Comparison of ENCODE assay signal across 13 cellular contexts in the genomic region with DNA sequence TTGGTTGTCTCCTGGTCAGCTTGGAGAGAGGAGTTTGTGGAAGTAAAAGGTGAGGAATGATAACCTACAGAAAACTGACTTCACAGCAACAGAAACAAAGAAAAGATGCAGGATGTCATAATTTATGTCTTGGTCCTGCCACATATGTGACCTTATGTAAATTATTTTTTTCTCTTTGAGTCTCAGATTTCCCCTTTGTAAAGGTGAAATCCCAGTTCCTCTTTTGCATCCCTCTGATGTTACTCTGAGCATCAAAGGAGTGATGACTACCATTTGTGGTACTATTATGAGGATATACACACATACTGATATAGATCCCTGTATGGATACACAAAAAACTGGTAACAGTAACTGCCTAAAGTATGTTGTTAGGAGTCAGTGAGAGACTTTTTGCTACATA. TPM values are rescaled to one million over a fixed set of nuclear protein-coding genes. Genes with fewer than 3 reads are reported as not detected.
DNase-seq lines count a peak whose midpoint lies in the region; ATAC-seq and TF ChIP-seq lines count a peak whose summit lies in the region.
"Had no signal": no experiment of that assay in that cellular context is flagged by ENCODE, and none has a peak within 500 bp of the region (broad histone marks: within the 10 kb centered on the region; RNA-seq: fewer than 3 reads in every experiment).

No MANE protein-coding gene starts in this region.

- no peak for TF ChIP-seq POLR2A in heart left ventricle (IDR thresholded peaks at IDR 0.05)

- peaks cover 15% of the 10 kb centered on the region for H3K36me3 Mint-ChIP-seq in activated T-cell treated with anti-CD3 and anti-CD28 coated beads, Interleukin-2, amount 50 U/mL, for 4 hours (ENCODE audit: insufficient read depth)

- no peak overlapping the region for H3K27ac ChIP-seq in heart left ventricle

- peaks cover 39% of the 10 kb centered on the region for H3K4me1 Mint-ChIP-seq in activated T-cell treated with anti-CD3 and anti-CD28 coated beads, Interleukin-2, amount 50 U/mL, for 4 hours (ENCODE audit: low read depth)

- H3K27me3 Mint-ChIP-seq in activated T-cell treated with anti-CD3 and anti-CD28 coated beads, Interleukin-2, amount 50 U/mL, for 4 hours (ENCODE audit: low read depth) = no peaks in the 10 kb centered on the region

- peaks cover 0 to 21% (median 14%) of the 10 kb centered on the region in 9 donors for H3K36me3 ChIP-seq in heart left ventricle

- no peak overlapping the region for H3K4me3 ChIP-seq in heart left ventricle

- TF ChIP-seq CTCF in heart left ventricle (IDR thresholded peaks at IDR 0.05) = no peak

- intact Hi-C loops in heart left ventricle (cut with DNase I) = loop anchor here in 1 of 10 donors (10.0 kb wide), 1 partner anchor 585 kb away; a partner anchor contains a TSS

- H3K4me1 ChIP-seq in heart left ventricle = peaks cover 0 to 10% (median 5%) of the 10 kb centered on the region in 12 donors

- no peak for DNase-seq in activated T-cell treated with anti-CD3 and anti-CD28 coated beads, Interleukin-2, amount 50 U/mL, for 4 hours
- DNase-seq in activated T-cell treated with anti-CD3 and anti-CD28 coated beads, Interleukin-2, amount 50 U/mL, for 1 hour = no peak
- DNase-seq in stimulated activated naive CD8-positive, alpha-beta T cell treated with anti-CD3 and anti-CD28 coated beads, Interleukin-15, Interleukin-2, amounts not matched to agents 100 U/mL and 50 U/mL, for 24 hours = no peak
- DNase-seq in NCI-H1436 (lab: John Stamatoyannopoulos, UW) (no peak), heart left ventricle (no peak), DMS 273 treated with DMSO at 0.1 percent for 48 hours (lab: John Stamatoyannopoulos, UW) (no peak)
- DNase-seq: aorta, kidney, NCI-H82 had no signal

- H3K9me3 Mint-ChIP-seq in activated T-cell treated with anti-CD3 and anti-CD28 coated beads, Interleukin-2, amount 50 U/mL, for 4 hours = no peaks in the 10 kb centered on the region

- ATAC-seq in activated T-cell treated with anti-CD3 and anti-CD28 coated beads, Interleukin-2, amount 50 U/mL, for 4 hours = peak; percentile 50 to 51
- ATAC-seq in GM21717 (IDR thresholded peaks at IDR 0.05; ENCODE audit: unreplicated experiment) (peak; percentile 78), HG03342 (IDR thresholded peaks at IDR 0.05; ENCODE audit: unreplicated experiment) (peak; percentile 75), heart left ventricle (no peak)
- ATAC-seq in stimulated activated naive CD8-positive, alpha-beta T cell treated with anti-CD3 and anti-CD28 coated beads, Interleukin-15, Interleukin-2, amounts not matched to agents 100 U/mL and 50 U/mL, for 24 hours = peak; percentile 68

- H3K9me3 ChIP-seq in heart left ventricle = peaks cover 0 to 3% (median 0%) of the 10 kb centered on the region in 12 donors

- no peak overlapping the region for H3K4me3 Mint-ChIP-seq in activated T-cell treated with anti-CD3 and anti-CD28 coated beads, Interleukin-2, amount 50 U/mL, for 4 hours

- H3K27me3 ChIP-seq in heart left ventricle = no peaks in the 10 kb centered on the region

RNA-seq across cellular contexts. Expression of a gene that starts 1.4 kb away (rescaled TPM):
- 10 to 100 TPM; 28.3 to 34.3 (median 31.5) TPM for total RNA-seq in activated T-cell treated with anti-CD3 and anti-CD28 coated beads, Interleukin-2, amount 50 U/mL, for 4 hours
- total RNA-seq in heart left ventricle = 1 to 10 TPM; 3.7 to 8.5 (median 5.0) TPM
- 1 to 10 TPM; 5.4 to 7.5 TPM for polyA plus RNA-seq in heart left ventricle

RNA-seq across cellular contexts. Expression of a gene that starts 13.7 kb away (rescaled TPM):
- total RNA-seq in activated T-cell treated with anti-CD3 and anti-CD28 coated beads, Interleukin-2, amount 50 U/mL, for 4 hours = 1 to 10 TPM; 4.9 to 5.9 (median 5.5) TPM
- total RNA-seq in heart left ventricle = 1 to 10 TPM in 8 of 9 donors, under 1 TPM in 1; 0.97 to 3.1 (median 1.9) TPM
- polyA plus RNA-seq in heart left ventricle = 1 to 10 TPM in 1 of 2 donors, under 1 TPM in 1; 0.42 to 2.9 TPM

RNA-seq across cellular contexts. Expression of a gene that starts 58.5 kb away (rescaled TPM):
- not detected for total RNA-seq in activated T-cell treated with anti-CD3 and anti-CD28 coated beads, Interleukin-2, amount 50 U/mL, for 4 hours
- not detected for total RNA-seq in heart left ventricle
- polyA plus RNA-seq in heart left ventricle = not detected
- total RNA-seq: aorta, kidney, pulmonary artery endothelial cell had no signal
- polyA plus RNA-seq: aorta, esophagus had no signal

Comparison
In these comparisons a context has a peak if more than half of its experiments do, and no peak if none do; other contexts are left out.
1. ATAC-seq: peak in activated T-cell treated with anti-CD3 and anti-CD28 coated beads, Interleukin-2, amount 50 U/mL, for 4 hours (2 of 2), GM21717 (single experiment), HG03342 (single experiment) and stimulated activated naive CD8-positive, alpha-beta T cell treated with anti-CD3 and anti-CD28 coated beads, Interleukin-15, Interleukin-2, amounts not matched to agents 100 U/mL and 50 U/mL, for 24 hours (single experiment); none in heart left ventricle (0 of 4).